In genomic region chr19:33176670-33177416, GRCh38 we compare ENCODE assay signal across 1 cellular context.
A peak's percentile ranks its signal among the peaks of the same experiment; 100 is the strongest.
TF ChIP-seq lines count a peak whose summit lies in the region.

No MANE protein-coding gene starts in this region.

TF ChIP-seq in HEK293, 187 proteins besides CTCF, POLR2A, EP300 and RAD21 (continued from another document and continues in another):
- TF ChIP-seq ZNF626 (tag by site-specific recombination; IDR thresholded peaks at IDR 0.05) (no peak), ZNF248 (tag by site-specific recombination; IDR thresholded peaks at IDR 0.05) (no peak), TCF7L2 (IDR thresholded peaks at IDR 0.05; ENCODE audit: borderline replicate concordance, low read depth, low read length) (no peak), ZNF544 (tag by site-specific recombination; IDR thresholded peaks at IDR 0.05) (no peak), KLF17 (tag by site-specific recombination; IDR thresholded peaks at IDR 0.05) (peak; percentile 99), ZNF837 (tag by site-specific recombination; IDR thresholded peaks at IDR 0.05) (no peak), ZXDB (tag by site-specific recombination; IDR thresholded peaks at IDR 0.05) (peak; percentile 90; the same call in 1 of the 2 replicates), ZBTB11 (tag by site-specific recombination; conservative IDR thresholded peaks at IDR 0.05; ENCODE audit: low read depth) (peak; percentile 97), ZNF518A (tag by site-specific recombination; conservative IDR thresholded peaks at IDR 0.05; ENCODE audit: low read depth) (peak; percentile 69), ZNF350 (tag by site-specific recombination; IDR thresholded peaks at IDR 0.05) (no peak), ZNF530 (tag by site-specific recombination; IDR thresholded peaks at IDR 0.05; ENCODE audit: low read depth) (no peak), ZBTB7A (tag by site-specific recombination; IDR thresholded peaks at IDR 0.05; ENCODE audit: low read depth) (peak; percentile 86), ZNF785 (tag by site-specific recombination; IDR thresholded peaks at IDR 0.05) (no peak), ZNF830 (tag by site-specific recombination; IDR thresholded peaks at IDR 0.05; ENCODE audit: low read depth) (no peak), BCL11A (tag by site-specific recombination; IDR thresholded peaks at IDR 0.05; ENCODE audit: low read depth) (no peak; the same call in none of the 2 replicates), HOXD13 (CRISPR knock-in tag; IDR thresholded peaks at IDR 0.05; ENCODE audit: borderline replicate concordance) (no peak), ZNF362 (tag by site-specific recombination; IDR thresholded peaks at IDR 0.05) (no peak), ZSCAN18 (tag by site-specific recombination; IDR thresholded peaks at IDR 0.05) (peak; percentile 97; the same call in 1 of the 2 replicates), ZFHX2 (tag by site-specific recombination; conservative IDR thresholded peaks at IDR 0.05) (no peak), ZNF449 (tag by site-specific recombination; IDR thresholded peaks at IDR 0.05) (peak; percentile 88; the same call in 1 of the 2 replicates), ZNF704 (tag by site-specific recombination; IDR thresholded peaks at IDR 0.05) (no peak), ZNF433 (tag by site-specific recombination; IDR thresholded peaks at IDR 0.05; ENCODE audit: low read depth) (no peak), PATZ1 (tag by site-specific recombination; IDR thresholded peaks at IDR 0.05) (peak; percentile 100), ZNF843 (tag by site-specific recombination; IDR thresholded peaks at IDR 0.05) (0 out of 2 replicates have a peak, but pooled peaks have one; percentile 41), KLF16 (tag by site-specific recombination; IDR thresholded peaks at IDR 0.05) (peak; percentile 96), PRDM1 (tag by site-specific recombination; IDR thresholded peaks at IDR 0.05) (no peak), OVOL3 (tag by site-specific recombination; IDR thresholded peaks at IDR 0.05) (no peak; the same call in 1 of the 2 replicates), ZBTB20 (tag by site-specific recombination; IDR thresholded peaks at IDR 0.05) (no peak; the same call in 1 of the 2 replicates), HOXC10 (CRISPR knock-in tag; IDR thresholded peaks at IDR 0.05) (no peak), ZNF623 (tag by site-specific recombination; IDR thresholded peaks at IDR 0.05) (peak; percentile 38; the same call in 1 of the 2 replicates), ZNF701 (tag by site-specific recombination; IDR thresholded peaks at IDR 0.05) (no peak), ZNF792 (tag by site-specific recombination; IDR thresholded peaks at IDR 0.05) (no peak; the same call in 1 of the 2 replicates), PRDM2 (tag by site-specific recombination; IDR thresholded peaks at IDR 0.05; ENCODE audit: borderline replicate concordance) (no peak)
